ENCODE assay signal across 8 cellular contexts in the genomic region with DNA sequence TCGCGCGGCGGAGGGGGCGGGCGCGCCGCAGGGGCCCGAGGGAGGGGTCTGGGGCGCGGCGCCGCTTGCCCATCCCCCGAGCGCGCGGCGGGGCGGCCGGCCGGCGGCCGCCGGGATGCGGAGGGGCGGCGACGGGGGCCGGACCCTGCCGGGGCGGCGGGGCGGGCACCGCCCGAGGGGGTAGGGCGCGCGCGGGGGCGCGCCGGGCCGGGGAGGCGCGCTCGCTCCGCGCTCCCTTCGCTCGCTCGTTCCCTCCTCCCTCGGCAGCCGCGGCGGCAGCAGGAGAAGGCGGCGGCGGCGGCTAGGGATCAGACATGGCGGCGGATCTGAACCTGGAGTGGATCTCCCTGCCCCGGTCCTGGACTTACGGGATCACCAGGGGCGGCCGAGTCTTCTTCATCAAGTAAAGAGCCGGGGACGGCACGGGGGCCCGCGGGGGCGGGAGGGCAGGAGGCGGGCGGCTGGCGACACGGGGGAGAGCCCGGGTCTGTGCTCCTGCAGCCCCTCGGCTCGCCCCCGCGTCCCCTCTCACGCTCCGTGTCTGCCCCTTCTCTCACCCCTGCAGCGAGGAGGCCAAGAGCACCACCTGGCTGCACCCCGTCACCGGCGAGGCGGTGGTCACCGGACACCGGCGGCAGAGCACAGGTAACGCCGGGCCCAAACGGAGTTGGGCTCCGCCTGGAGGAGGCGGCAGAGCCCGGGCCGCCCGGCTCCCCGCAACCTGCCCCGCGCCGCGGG. TPM values are rescaled to one million over a fixed set of nuclear protein-coding genes. Genes with fewer than 3 reads are reported as not detected.
DNase-seq lines count a peak whose midpoint lies in the region; ATAC-seq lines count a peak whose summit lies in the region.

Gene PLEKHA5 (plus strand): TSS at position 248 of the 738 bp plus-strand sequence. CDS start 67 bp downstream, at position 315.

- H3K4me3 ChIP-seq in iPS DF 6.9 (ENCODE audit: low read length) (peak within 1 kb of the TSS; percentile 91), rectal smooth muscle tissue (ENCODE audit: low read length) (peak within 1 kb of the TSS; percentile 80)

- H3K4me1 ChIP-seq in iPS DF 6.9 (ENCODE audit: control insufficient read depth, insufficient read depth, low read length) (no peaks in the 10 kb centered on the region), rectal smooth muscle tissue (ENCODE audit: control insufficient read depth, insufficient read depth, low read length) (no peaks in the 10 kb centered on the region)

- H3K27ac Mint-ChIP-seq in activated CD4-positive, alpha-beta T cell treated with anti-CD3 and anti-CD28 coated beads for 36 hours: peak within 1 kb of the TSS; percentile 34
- peak within 1 kb of the TSS; percentile 61 to 74 for H3K27ac Mint-ChIP-seq in T-cell

- peaks cover 15% of the 10 kb centered on the region for H3K27me3 Mint-ChIP-seq in activated CD4-positive, alpha-beta T cell treated with anti-CD3 and anti-CD28 coated beads for 36 hours
- H3K27me3 Mint-ChIP-seq in T-cell: peaks cover 0 to 34% of the 10 kb centered on the region in 2 donors

- H3K36me3 ChIP-seq in iPS DF 6.9 (ENCODE audit: control insufficient read depth, insufficient read depth, low read length): no peaks in the 10 kb centered on the region; the same call in 1 of the 2 replicates
- H3K36me3 ChIP-seq in rectal smooth muscle tissue (ENCODE audit: control insufficient read depth, insufficient read depth, low read length): no peaks in the 10 kb centered on the region

- peak; percentile 70 for DNase-seq in activated CD4-positive, alpha-beta T cell treated with anti-CD3 and anti-CD28 coated beads for 36 hours
- no peak for DNase-seq in activated CD4-positive, alpha-beta T cell treated with anti-CD3 and anti-CD28 coated beads for 1 hour
- DNase-seq in M059J (ENCODE audit: low read depth): peak; percentile 65
- peak in 26 of 34 experiments; percentile 3 to 38 (median 20) for DNase-seq in T-cell
- DNase-seq in T47D (ENCODE audit: low read depth in 1 of 2, low spot score in 1 of 2): peak; percentile 70 to 71
- DNase-seq in iPS DF 6.9 (ENCODE audit: low read depth, low spot score): no peak
- DNase-seq in NCI-H1048 (lab: John Stamatoyannopoulos, UW): no peak

- no peaks in the 10 kb centered on the region; the same call in 1 of the 2 replicates for H3K9me3 ChIP-seq in iPS DF 6.9 (ENCODE audit: control insufficient read depth, insufficient read depth, low read length)

- peak within 1 kb of the TSS; percentile 85 for H3K4me3 Mint-ChIP-seq in activated CD4-positive, alpha-beta T cell treated with anti-CD3 and anti-CD28 coated beads for 36 hours
- H3K4me3 Mint-ChIP-seq in T-cell: peak within 1 kb of the TSS; percentile 83 to 95 (median 84)

- peaks cover 11% of the 10 kb centered on the region for H3K9me3 Mint-ChIP-seq in activated CD4-positive, alpha-beta T cell treated with anti-CD3 and anti-CD28 coated beads for 36 hours (ENCODE audit: low read depth)
- peaks cover 8 to 15% (median 10%) of the 10 kb centered on the region in 3 donors for H3K9me3 Mint-ChIP-seq in T-cell

- no CpG with 5 or more reads among the region's 103 CpGs for WGBS in iPS DF 6.9 (ENCODE audit: insufficient coverage, insufficient read length)

- ATAC-seq in activated CD4-positive, alpha-beta T cell treated with anti-CD3 and anti-CD28 coated beads for 36 hours: peak; percentile 69
- ATAC-seq in T-cell (replicated peaks in 1 of 4): peak; percentile 46 to 75 (median 62)

- H3K27ac ChIP-seq in iPS DF 6.9 (ENCODE audit: low read length) (no peak within 1 kb of the TSS), rectal smooth muscle tissue (ENCODE audit: low read depth, low read length) (peak within 1 kb of the TSS; percentile 78)

- no peaks in the 10 kb centered on the region for H3K27me3 ChIP-seq in iPS DF 6.9 (ENCODE audit: control insufficient read depth, insufficient read depth, low read length)
- H3K27me3 ChIP-seq in rectal smooth muscle tissue (ENCODE audit: control insufficient read depth, insufficient read depth, low read length): no peaks in the 10 kb centered on the region

- intact Hi-C loops in activated CD4-positive, alpha-beta T cell treated with anti-CD3 and anti-CD28 coated beads for 36 hours (cut with DNase I, micrococcal nuclease): loop anchor here in 1 of 2 experiments (5.0 to 10.0 kb wide), 2 partner anchors 305 to 423 kb away; partner anchors contain the start of gene AEBP2

- POLR2A ChIA-PET in activated CD4-positive, alpha-beta T cell treated with anti-CD3 and anti-CD28 coated beads for 36 hours (lab: Charles Lee): no interaction called here
- POLR2A ChIA-PET in T-cell (lab: Charles Lee): interaction anchor here in 1 of 2 donors (0.6 kb wide), 2 partner anchors 258 to 358 kb away, joined by 3 to 4 read pairs; no protein-coding TSS in a partner anchor

- in situ Hi-C loops in T47D (cut with HindIII; ENCODE audit: low pct_unique_long_range_greater_than_20kb, low sequenced_read_pairs): no loop called here

- peak within 1 kb of the TSS; percentile 73 for H3K9ac ChIP-seq in rectal smooth muscle tissue (ENCODE audit: low read length)

- peaks cover 18% of the 10 kb centered on the region for H3K4me1 Mint-ChIP-seq in activated CD4-positive, alpha-beta T cell treated with anti-CD3 and anti-CD28 coated beads for 36 hours
- H3K4me1 Mint-ChIP-seq in T-cell: peaks cover 12 to 22% (median 22%) of the 10 kb centered on the region in 3 donors

- CTCF ChIA-PET in activated CD4-positive, alpha-beta T cell treated with anti-CD3 and anti-CD28 coated beads for 36 hours (lab: Charles Lee): no interaction called here
- CTCF ChIA-PET in T-cell (lab: Charles Lee): interaction anchor here (0.7 to 1.4 kb wide), 3 partner anchors 57 to 133 kb away, joined by 3 to 5 read pairs (median 3); no protein-coding TSS in a partner anchor

- no peaks in the 10 kb centered on the region for H3K36me3 Mint-ChIP-seq in activated CD4-positive, alpha-beta T cell treated with anti-CD3 and anti-CD28 coated beads for 36 hours (ENCODE audit: low read depth)
- H3K36me3 Mint-ChIP-seq in T-cell: no peaks in the 10 kb centered on the region

RNA-seq across cellular contexts. Expression of gene PLEKHA5, which starts in this region (rescaled TPM):
- 1 to 10 TPM; 4.5 to 5.7 TPM for total RNA-seq in activated CD4-positive, alpha-beta T cell treated with anti-CD3 and anti-CD28 coated beads for 36 hours
- total RNA-seq in M059J (2014; rRNA removed; shearing (Covaris generic)): 17.3 and 19.6 TPM in 2 replicates
- 10 to 100 TPM in 1 of 5 donors, 1 to 10 TPM in 3, under 1 TPM in 1; 0.96 to 11.0 (median 4.9) TPM for total RNA-seq in T-cell

Comparison
In these comparisons a context has a peak if more than half of its experiments do, and no peak if none do; other contexts are left out.
1. DNase-seq: peak in activated CD4-positive, alpha-beta T cell treated with anti-CD3 and anti-CD28 coated beads for 36 hours (single experiment), M059J (single experiment), T-cell (26 of 34) and T47D (2 of 2); none in activated CD4-positive, alpha-beta T cell treated with anti-CD3 and anti-CD28 coated beads for 1 hour (single experiment), iPS DF 6.9 (single experiment) and NCI-H1048 (single experiment).